Comparison of ENCODE assay signal across 9 cellular contexts in genomic region chr19:45640849-45641273, GRCh38. TPM values are rescaled to one million over a fixed set of nuclear protein-coding genes. Genes with fewer than 3 reads are reported as not detected.
DNase-seq lines count a peak whose midpoint lies in the region; ATAC-seq lines count a peak whose summit lies in the region.
"Had no signal": no experiment of that assay in that cellular context is flagged by ENCODE, and none has a peak within 500 bp of the region (broad histone marks: within the 10 kb centered on the region; RNA-seq: fewer than 3 reads in every experiment).

No MANE protein-coding gene starts in this region.

- H3K27ac Mint-ChIP-seq in activated T-helper 2 cell treated with anti-CD3 and anti-CD28 coated beads, Interferon-gamma antibody, Interleukin-2, Interleukin-4, amounts not matched to agents 10 μg/mL and 5 μg/mL and 100 μg/mL, durations not matched to agents 14 hours and 24 hours and 36 hours = peak overlapping the region; percentile 98
- peak overlapping the region; percentile 97 for H3K27ac Mint-ChIP-seq in stimulated activated naive CD8-positive, alpha-beta T cell treated with anti-CD3 and anti-CD28 coated beads, Interleukin-15, Interleukin-2, amounts not matched to agents 100 ng/mL and 50 ng/mL, for 24 hours

- intact Hi-C loops in activated T-helper 2 cell treated with anti-CD3 and anti-CD28 coated beads, Interferon-gamma antibody, Interleukin-2, Interleukin-4, amounts not matched to agents 10 μg/mL and 5 μg/mL and 100 μg/mL, durations not matched to agents 14 hours and 24 hours and 36 hours (cut with micrococcal nuclease) = loop anchor here (1.0 to 5.0 kb wide), 3 partner anchors 11 to 219 kb away; partner anchors contain the start of gene ERCC1

- ATAC-seq in HG03565 (IDR thresholded peaks at IDR 0.05; ENCODE audit: unreplicated experiment) = no peak
- ATAC-seq in GM19455 (IDR thresholded peaks at IDR 0.05; ENCODE audit: unreplicated experiment) = no peak

- H3K9me3 Mint-ChIP-seq in activated T-helper 2 cell treated with anti-CD3 and anti-CD28 coated beads, Interferon-gamma antibody, Interleukin-2, Interleukin-4, amounts not matched to agents 10 μg/mL and 5 μg/mL and 100 μg/mL, durations not matched to agents 14 hours and 24 hours and 36 hours = no peaks in the 10 kb centered on the region
- no peaks in the 10 kb centered on the region for H3K9me3 Mint-ChIP-seq in stimulated activated naive CD8-positive, alpha-beta T cell treated with anti-CD3 and anti-CD28 coated beads, Interleukin-15, Interleukin-2, amounts not matched to agents 100 ng/mL and 50 ng/mL, for 24 hours

- H3K36me3 Mint-ChIP-seq in activated T-helper 2 cell treated with anti-CD3 and anti-CD28 coated beads, Interferon-gamma antibody, Interleukin-2, Interleukin-4, amounts not matched to agents 10 μg/mL and 5 μg/mL and 100 μg/mL, durations not matched to agents 14 hours and 24 hours and 36 hours (ENCODE audit: low read depth) = peaks cover 32% of the 10 kb centered on the region
- H3K36me3 Mint-ChIP-seq in stimulated activated naive CD8-positive, alpha-beta T cell treated with anti-CD3 and anti-CD28 coated beads, Interleukin-15, Interleukin-2, amounts not matched to agents 100 ng/mL and 50 ng/mL, for 24 hours (ENCODE audit: low read depth) = peaks cover 17% of the 10 kb centered on the region

- H3K4me1 Mint-ChIP-seq in activated T-helper 2 cell treated with anti-CD3 and anti-CD28 coated beads, Interferon-gamma antibody, Interleukin-2, Interleukin-4, amounts not matched to agents 10 μg/mL and 5 μg/mL and 100 μg/mL, durations not matched to agents 14 hours and 24 hours and 36 hours (ENCODE audit: low read depth) = peaks cover 30% of the 10 kb centered on the region
- peaks cover 45% of the 10 kb centered on the region for H3K4me1 Mint-ChIP-seq in stimulated activated naive CD8-positive, alpha-beta T cell treated with anti-CD3 and anti-CD28 coated beads, Interleukin-15, Interleukin-2, amounts not matched to agents 100 ng/mL and 50 ng/mL, for 24 hours (ENCODE audit: low read depth)

- DNase-seq in NCI-H2171 treated with DMSO at 0.1 percent for 48 hours (lab: John Stamatoyannopoulos, UW) = peak; percentile 40
- no peak for DNase-seq in NCI-H2171 (lab: John Stamatoyannopoulos, UW)
- no peak for DNase-seq in activated T-helper 2 cell treated with anti-CD3 and anti-CD28 coated beads, Interferon-gamma antibody, Interleukin-2, Interleukin-4, amounts not matched to agents 10 μg/mL and 5 μg/mL and 100 μg/mL, durations not matched to agents 14 hours and 24 hours and 36 hours (ENCODE audit: low spot score)
- peak; percentile 75 for DNase-seq in islet precursor cell
- DNase-seq in NCI-H345 treated with DMSO at 0.1 percent for 48 hours (lab: John Stamatoyannopoulos, UW; ENCODE audit: unreplicated experiment) = no peak

- H3K27me3 Mint-ChIP-seq in activated T-helper 2 cell treated with anti-CD3 and anti-CD28 coated beads, Interferon-gamma antibody, Interleukin-2, Interleukin-4, amounts not matched to agents 10 μg/mL and 5 μg/mL and 100 μg/mL, durations not matched to agents 14 hours and 24 hours and 36 hours (ENCODE audit: low read depth) = no peaks in the 10 kb centered on the region
- no peaks in the 10 kb centered on the region for H3K27me3 Mint-ChIP-seq in stimulated activated naive CD8-positive, alpha-beta T cell treated with anti-CD3 and anti-CD28 coated beads, Interleukin-15, Interleukin-2, amounts not matched to agents 100 ng/mL and 50 ng/mL, for 24 hours

- H3K4me3 Mint-ChIP-seq in activated T-helper 2 cell treated with anti-CD3 and anti-CD28 coated beads, Interferon-gamma antibody, Interleukin-2, Interleukin-4, amounts not matched to agents 10 μg/mL and 5 μg/mL and 100 μg/mL, durations not matched to agents 14 hours and 24 hours and 36 hours (ENCODE audit: low read depth) = peak overlapping the region; percentile 79
- peak overlapping the region; percentile 95 for H3K4me3 Mint-ChIP-seq in stimulated activated naive CD8-positive, alpha-beta T cell treated with anti-CD3 and anti-CD28 coated beads, Interleukin-15, Interleukin-2, amounts not matched to agents 100 ng/mL and 50 ng/mL, for 24 hours

RNA-seq across cellular contexts. Expression of gene EML2, which starts 1.7 kb away (rescaled TPM):
- total RNA-seq in activated T-helper 2 cell treated with anti-CD3 and anti-CD28 coated beads, Interferon-gamma antibody, Interleukin-2, Interleukin-4, amounts not matched to agents 10 μg/mL and 5 μg/mL and 100 μg/mL, durations not matched to agents 14 hours and 24 hours and 36 hours = 180 and 207 TPM in 2 replicates

RNA-seq across cellular contexts. Expression of gene GIPR, which starts 27.2 kb away (rescaled TPM):
- total RNA-seq in activated T-helper 2 cell treated with anti-CD3 and anti-CD28 coated beads, Interferon-gamma antibody, Interleukin-2, Interleukin-4, amounts not matched to agents 10 μg/mL and 5 μg/mL and 100 μg/mL, durations not matched to agents 14 hours and 24 hours and 36 hours = 9.3 and 9.5 TPM in 2 replicates
- total RNA-seq: RPMI7951 had no signal

RNA-seq across cellular contexts. Expression of gene GPR4, which starts 38.8 kb away (rescaled TPM):
- not detected in 2 replicates for total RNA-seq in activated T-helper 2 cell treated with anti-CD3 and anti-CD28 coated beads, Interferon-gamma antibody, Interleukin-2, Interleukin-4, amounts not matched to agents 10 μg/mL and 5 μg/mL and 100 μg/mL, durations not matched to agents 14 hours and 24 hours and 36 hours
- total RNA-seq: RPMI7951 had no signal

RNA-seq across cellular contexts. Expression of gene SNRPD2, which starts 50.9 kb away (rescaled TPM):
- 738 and 766 TPM in 2 replicates for total RNA-seq in activated T-helper 2 cell treated with anti-CD3 and anti-CD28 coated beads, Interferon-gamma antibody, Interleukin-2, Interleukin-4, amounts not matched to agents 10 μg/mL and 5 μg/mL and 100 μg/mL, durations not matched to agents 14 hours and 24 hours and 36 hours

RNA-seq across cellular contexts. Expression of gene QPCTL, which starts 51.6 kb away (rescaled TPM):
- 24.2 and 26.7 TPM in 2 replicates for total RNA-seq in activated T-helper 2 cell treated with anti-CD3 and anti-CD28 coated beads, Interferon-gamma antibody, Interleukin-2, Interleukin-4, amounts not matched to agents 10 μg/mL and 5 μg/mL and 100 μg/mL, durations not matched to agents 14 hours and 24 hours and 36 hours

Comparison
In these comparisons a context has a peak if more than half of its experiments do, and no peak if none do; other contexts are left out.
1. DNase-seq: peak in NCI-H2171 treated with DMSO at 0.1 percent for 48 hours (single experiment) and islet precursor cell (single experiment); none in NCI-H2171 (single experiment), activated T-helper 2 cell treated with anti-CD3 and anti-CD28 coated beads, Interferon-gamma antibody, Interleukin-2, Interleukin-4, amounts not matched to agents 10 μg/mL and 5 μg/mL and 100 μg/mL, durations not matched to agents 14 hours and 24 hours and 36 hours (single experiment) and NCI-H345 treated with DMSO at 0.1 percent for 48 hours (single experiment).